9 cellular contexts compared by ENCODE assay signal in genomic region chrX:107678957-107679740, GRCh38. TPM values are rescaled to one million over a fixed set of nuclear protein-coding genes. Genes with fewer than 3 reads are reported as not detected.
A peak's percentile ranks its signal among the peaks of the same experiment; 100 is the strongest.
DNase-seq lines count a peak whose midpoint lies in the region; ATAC-seq and TF ChIP-seq lines count a peak whose summit lies in the region.
"Had no signal": no experiment of that assay in that cellular context is flagged by ENCODE, and none has a peak within 500 bp of the region (broad histone marks: within the 10 kb centered on the region; RNA-seq: fewer than 3 reads in every experiment).

No MANE protein-coding gene starts in this region.

- H3K4me1 ChIP-seq in mammary epithelial cell (ENCODE audit: insufficient read depth, low read length), result peaks cover 34% of the 10 kb centered on the region
- peaks cover 34 to 42% of the 10 kb centered on the region in 2 donors for H3K4me1 ChIP-seq in naive thymus-derived CD4-positive, alpha-beta T cell (ENCODE audit: control insufficient read depth in 2 of 2, insufficient read depth in 2 of 2, low read length in 2 of 2)

- ATAC-seq in naive thymus-derived CD4-positive, alpha-beta T cell, result peak; percentile 52
- ATAC-seq in GM21528 (IDR thresholded peaks at IDR 0.05; ENCODE audit: low FRiP score, unreplicated experiment), result no peak
- ATAC-seq: A549 had no signal

- DNase-seq in NCI-H82 (lab: John Stamatoyannopoulos, UW) (peak; percentile 45), NCI-H82 treated with DMSO at 0.1 percent for 48 hours (lab: John Stamatoyannopoulos, UW; ENCODE audit: unreplicated experiment) (no peak), T-helper 22 cell (ENCODE audit: low read depth) (peak; percentile 69), mammary epithelial cell (peak; percentile 63), LoVo (ENCODE audit: low spot score) (no peak), NCI-H1092 (lab: John Stamatoyannopoulos, UW) (no peak)
- peak; percentile 36 to 84 (median 77) for DNase-seq in naive thymus-derived CD4-positive, alpha-beta T cell

- peak overlapping the region in 8 of 10 donors; percentile 11 to 83 (median 59) for H3K4me3 Mint-ChIP-seq in naive thymus-derived CD4-positive, alpha-beta T cell

- H2AFZ ChIP-seq in mammary epithelial cell (ENCODE audit: low read depth, low read length), result no peak overlapping the region

- peak overlapping the region; percentile 98 for H3K27ac ChIP-seq in mammary epithelial cell (ENCODE audit: insufficient read depth, low read depth, low read length)
- peak overlapping the region; percentile 99 for H3K27ac ChIP-seq in naive thymus-derived CD4-positive, alpha-beta T cell (ENCODE audit: low read depth, low read length)

- H4K20me1 ChIP-seq in mammary epithelial cell (ENCODE audit: insufficient read depth, low read length), result no peaks in the 10 kb centered on the region

- no peak for TF ChIP-seq CTCF in mammary epithelial cell (conservative IDR thresholded peaks at IDR 0.05 in 1 of 2, IDR thresholded peaks at IDR 0.05 in 1 of 2; ENCODE audit: extremely low read depth in 1 of 2, insufficient read depth in 1 of 2, low read depth in 1 of 2, low read length in 2 of 2)

- peaks cover 28 to 70% (median 66%) of the 10 kb centered on the region in 7 donors for H3K4me1 Mint-ChIP-seq in naive thymus-derived CD4-positive, alpha-beta T cell

- H3K36me3 ChIP-seq in mammary epithelial cell (ENCODE audit: insufficient read depth, low read length), result no peaks in the 10 kb centered on the region
- no peaks in the 10 kb centered on the region for H3K36me3 ChIP-seq in naive thymus-derived CD4-positive, alpha-beta T cell (ENCODE audit: control insufficient read depth in 2 of 3, insufficient read depth in 3 of 3, low read length in 3 of 3)

- 61% methylated on average over 7 of the region's 8 CpGs for WGBS in mammary epithelial cell (ENCODE audit: low coverage, missing lambda C conversion rate)

- H3K27me3 Mint-ChIP-seq in naive thymus-derived CD4-positive, alpha-beta T cell, result no peaks in the 10 kb centered on the region

- no peaks in the 10 kb centered on the region for H3K27me3 ChIP-seq in mammary epithelial cell (ENCODE audit: insufficient read depth, low read length)
- H3K27me3 ChIP-seq in naive thymus-derived CD4-positive, alpha-beta T cell (ENCODE audit: control insufficient read depth in 2 of 2, insufficient read depth in 2 of 2, low read length in 2 of 2), result no peaks in the 10 kb centered on the region

- H3K4me3 ChIP-seq in mammary epithelial cell (replicated peaks in 1 of 3; ENCODE audit: insufficient read depth in 1 of 3, low read depth in 2 of 3, low read length in 3 of 3), result no peak overlapping the region
- H3K4me3 ChIP-seq in naive thymus-derived CD4-positive, alpha-beta T cell (ENCODE audit: low read length), result no peak overlapping the region
- H3K4me3 ChIP-seq: A549 had no signal

- H3K9me3 Mint-ChIP-seq in naive thymus-derived CD4-positive, alpha-beta T cell, result peaks cover 0 to 4% (median 0%) of the 10 kb centered on the region in 11 donors

- POLR2A ChIA-PET in naive thymus-derived CD4-positive, alpha-beta T cell (lab: Charles Lee), result interaction anchor here (0.6 to 35.3 kb wide), 8 partner anchors 8 to 412 kb away, joined by 3 to 1138 read pairs (median 4); partner anchors contain the start of genes ATG4A and PSMD10

- BruUV-seq in mammary epithelial cell (replicated peaks; lab: Mats Ljungman, UMichigan), result no TSS peak

- dilution Hi-C loops in mammary epithelial cell (cut with HindIII; ENCODE audit: low sequenced_read_pairs), result loop anchor here (5.0 kb wide), 2 partner anchors 33 to 93 kb away; no protein-coding TSS in a partner anchor

- peak overlapping the region; percentile 35 for H3K9ac ChIP-seq in mammary epithelial cell (ENCODE audit: insufficient read depth, low read length)

- CTCF ChIA-PET in mammary epithelial cell (lab: Charles Lee; ENCODE audit: low non-redundant PET), result no interaction called here
- CTCF ChIA-PET in naive thymus-derived CD4-positive, alpha-beta T cell (lab: Charles Lee), result interaction anchor here (1.3 to 7.7 kb wide), 2 partner anchors 37 to 98 kb away, joined by 3 to 264 read pairs; partner anchors contain the start of gene NCBP2L

- H3K9me3 ChIP-seq in mammary epithelial cell (replicated peaks; ENCODE audit: insufficient read depth, low read length), result no peaks in the 10 kb centered on the region
- no peaks in the 10 kb centered on the region for H3K9me3 ChIP-seq in naive thymus-derived CD4-positive, alpha-beta T cell (ENCODE audit: control insufficient read depth in 2 of 3, low read length in 3 of 3)
- H3K9me3 ChIP-seq: A549 had no signal

- peaks cover 0 to 5% (median 0%) of the 10 kb centered on the region in 5 donors for H3K36me3 Mint-ChIP-seq in naive thymus-derived CD4-positive, alpha-beta T cell

- H3K27ac Mint-ChIP-seq in naive thymus-derived CD4-positive, alpha-beta T cell, result peak overlapping the region; percentile 96 to 100 (median 98)

- in situ Hi-C loops in mammary epithelial cell (cut with MboI; ENCODE audit: low sequenced_read_pairs in 2 of 2), result loop anchor here (5.0 to 10.0 kb wide), 2 partner anchors 38 to 96 kb away; partner anchors contain the start of genes NCBP2L (in 2 of the 2) and TSC22D3 (in 2 of the 2)

- H3K79me2 ChIP-seq in mammary epithelial cell (ENCODE audit: insufficient read depth, low read length), result peaks cover 3% of the 10 kb centered on the region

- H3K4me2 ChIP-seq in mammary epithelial cell (ENCODE audit: insufficient read depth, low read depth, low read length), result no peak overlapping the region
- H3K4me2 ChIP-seq: A549 had no signal

- intact Hi-C loops in mammary epithelial cell (cut with micrococcal nuclease), result no loop called here
- intact Hi-C loops in naive thymus-derived CD4-positive, alpha-beta T cell (cut with micrococcal nuclease), result no loop called here

RNA-seq across cellular contexts. Expression of gene PRPS1, which starts 50.8 kb away (rescaled TPM):
- total RNA-seq in mammary epithelial cell, result 10 to 100 TPM; 23.2 to 34.1 TPM
- 34.6 TPM for polyA plus RNA-seq in mammary epithelial cell
- 42.5 TPM for polyA minus RNA-seq in mammary epithelial cell
- total RNA-seq in naive thymus-derived CD4-positive, alpha-beta T cell, result 10 to 100 TPM; 59.2 to 71.8 (median 62.6) TPM
- 10 to 100 TPM; 54.7 to 56.8 TPM for polyA plus RNA-seq in naive thymus-derived CD4-positive, alpha-beta T cell

Comparison
In these comparisons a context has a peak if more than half of its experiments do, and no peak if none do; other contexts are left out.
1. DNase-seq: peak in NCI-H82 (single experiment), T-helper 22 cell (single experiment), mammary epithelial cell (single experiment) and naive thymus-derived CD4-positive, alpha-beta T cell (9 of 9); none in NCI-H82 treated with DMSO at 0.1 percent for 48 hours (single experiment), LoVo (single experiment) and NCI-H1092 (single experiment).